Comparison of ENCODE assay signal across 1 cellular context in genomic region chr19:5719961-5720790, GRCh38.
TF ChIP-seq lines count a peak whose summit lies in the region.

TSS of gene CATSPERD (plus strand) at chr19:5720637. CDS start at chr19:5720738, 101 bp downstream.
TSS of gene LONP1 (minus strand) at chr19:5720146. CDS start at chr19:5720132, 14 bp downstream.

TF ChIP-seq in HepG2, 621 proteins besides CTCF, POLR2A, EP300 and RAD21 (continued from another document and continues in another):
- TF ChIP-seq SNRNP70 (IDR thresholded peaks at IDR 0.05; ENCODE audit: low read depth, low read length) (no peak), ZBTB33 (CRISPR knock-in tag; IDR thresholded peaks at IDR 0.05) (peak; percentile 86), ZBTB42 (CRISPR knock-in tag; IDR thresholded peaks at IDR 0.05) (no peak), SKIL (CRISPR knock-in tag; IDR thresholded peaks at IDR 0.05; ENCODE audit: borderline replicate concordance) (peak; percentile 56; the same call in 1 of the 2 replicates), ZNF547 (CRISPR knock-in tag; IDR thresholded peaks at IDR 0.05) (peak; percentile 92), NKX3-1 (CRISPR knock-in tag; IDR thresholded peaks at IDR 0.05) (0 out of 2 replicates have a peak, but pooled peaks have one; percentile 49), ZNF251 (CRISPR knock-in tag; IDR thresholded peaks at IDR 0.05) (no peak), ZXDC (CRISPR knock-in tag; IDR thresholded peaks at IDR 0.05) (no peak), TMF1 (CRISPR knock-in tag; IDR thresholded peaks at IDR 0.05; ENCODE audit: low read depth) (no peak), SNAPC4 (CRISPR knock-in tag; IDR thresholded peaks at IDR 0.05) (0 out of 2 replicates have a peak, but pooled peaks have one; percentile 17), TRIM24 (CRISPR knock-in tag; IDR thresholded peaks at IDR 0.05) (no peak), ATM (IDR thresholded peaks at IDR 0.05; ENCODE audit: borderline replicate concordance) (no peak), DRAP1 (CRISPR knock-in tag; IDR thresholded peaks at IDR 0.05) (peak; percentile 89), NONO (IDR thresholded peaks at IDR 0.05) (no peak), NONO (CRISPR knock-in tag; conservative IDR thresholded peaks at IDR 0.05) (peak; percentile 97), ZNF761 (CRISPR knock-in tag; conservative IDR thresholded peaks at IDR 0.05) (peak; percentile 87), ZNF672 (CRISPR knock-in tag; IDR thresholded peaks at IDR 0.05) (peak; percentile 72; the same call in 1 of the 2 replicates), SATB2 (CRISPR knock-in tag; IDR thresholded peaks at IDR 0.05) (no peak), DBP (CRISPR knock-in tag; IDR thresholded peaks at IDR 0.05; ENCODE audit: not compliant biosample characterization) (peak; percentile 34), ERF (CRISPR knock-in tag; IDR thresholded peaks at IDR 0.05) (peak; percentile 82), ZNF501 (CRISPR knock-in tag; IDR thresholded peaks at IDR 0.05) (peak; percentile 87; the same call in 1 of the 2 replicates), ZSCAN29 (CRISPR knock-in tag; conservative IDR thresholded peaks at IDR 0.05) (peak; percentile 49), ZNF724P (CRISPR knock-in tag; IDR thresholded peaks at IDR 0.05; ENCODE audit: borderline replicate concordance) (peak; percentile 83; the same call in 1 of the 2 replicates), ZNF772 (CRISPR knock-in tag; IDR thresholded peaks at IDR 0.05) (peak; percentile 64; the same call in 1 of the 2 replicates), E2F5 (CRISPR knock-in tag; conservative IDR thresholded peaks at IDR 0.05) (peak; percentile 85), XBP1 (CRISPR knock-in tag; IDR thresholded peaks at IDR 0.05) (peak; percentile 87; the same call in 1 of the 2 replicates), ZNF775 (CRISPR knock-in tag; IDR thresholded peaks at IDR 0.05; ENCODE audit: borderline replicate concordance) (no peak), RXRB (CRISPR knock-in tag; IDR thresholded peaks at IDR 0.05; ENCODE audit: borderline replicate concordance) (peak; percentile 70), NR3C1 (CRISPR knock-in tag; IDR thresholded peaks at IDR 0.05) (no peak), TRIM22 (IDR thresholded peaks at IDR 0.05) (no peak), ZNF335 (CRISPR knock-in tag; IDR thresholded peaks at IDR 0.05) (peak; percentile 94)
- TF ChIP-seq, protein P1, sequence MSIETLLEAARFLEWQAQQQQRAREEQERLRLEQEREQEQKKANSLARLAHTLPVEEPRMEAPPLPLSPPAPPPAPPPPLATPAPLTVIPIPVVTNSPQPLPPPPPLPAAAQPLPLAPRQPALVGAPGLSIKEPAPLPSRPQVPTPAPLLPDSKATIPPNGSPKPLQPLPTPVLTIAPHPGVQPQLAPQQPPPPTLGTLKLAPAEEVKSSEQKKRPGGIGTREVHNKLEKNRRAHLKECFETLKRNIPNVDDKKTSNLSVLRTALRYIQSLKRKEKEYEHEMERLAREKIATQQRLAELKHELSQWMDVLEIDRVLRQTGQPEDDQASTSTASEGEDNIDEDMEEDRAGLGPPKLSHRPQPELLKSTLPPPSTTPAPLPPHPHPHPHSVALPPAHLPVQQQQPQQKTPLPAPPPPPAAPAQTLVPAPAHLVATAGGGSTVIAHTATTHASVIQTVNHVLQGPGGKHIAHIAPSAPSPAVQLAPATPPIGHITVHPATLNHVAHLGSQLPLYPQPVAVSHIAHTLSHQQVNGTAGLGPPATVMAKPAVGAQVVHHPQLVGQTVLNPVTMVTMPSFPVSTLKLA (IDR thresholded peaks at IDR 0.05) = peak; percentile 96
- TF ChIP-seq, protein P2, sequence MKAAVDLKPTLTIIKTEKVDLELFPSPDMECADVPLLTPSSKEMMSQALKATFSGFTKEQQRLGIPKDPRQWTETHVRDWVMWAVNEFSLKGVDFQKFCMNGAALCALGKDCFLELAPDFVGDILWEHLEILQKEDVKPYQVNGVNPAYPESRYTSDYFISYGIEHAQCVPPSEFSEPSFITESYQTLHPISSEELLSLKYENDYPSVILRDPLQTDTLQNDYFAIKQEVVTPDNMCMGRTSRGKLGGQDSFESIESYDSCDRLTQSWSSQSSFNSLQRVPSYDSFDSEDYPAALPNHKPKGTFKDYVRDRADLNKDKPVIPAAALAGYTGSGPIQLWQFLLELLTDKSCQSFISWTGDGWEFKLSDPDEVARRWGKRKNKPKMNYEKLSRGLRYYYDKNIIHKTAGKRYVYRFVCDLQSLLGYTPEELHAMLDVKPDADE (CRISPR knock-in tag; IDR thresholded peaks at IDR 0.05) = no peak
- TF ChIP-seq, protein P3, sequence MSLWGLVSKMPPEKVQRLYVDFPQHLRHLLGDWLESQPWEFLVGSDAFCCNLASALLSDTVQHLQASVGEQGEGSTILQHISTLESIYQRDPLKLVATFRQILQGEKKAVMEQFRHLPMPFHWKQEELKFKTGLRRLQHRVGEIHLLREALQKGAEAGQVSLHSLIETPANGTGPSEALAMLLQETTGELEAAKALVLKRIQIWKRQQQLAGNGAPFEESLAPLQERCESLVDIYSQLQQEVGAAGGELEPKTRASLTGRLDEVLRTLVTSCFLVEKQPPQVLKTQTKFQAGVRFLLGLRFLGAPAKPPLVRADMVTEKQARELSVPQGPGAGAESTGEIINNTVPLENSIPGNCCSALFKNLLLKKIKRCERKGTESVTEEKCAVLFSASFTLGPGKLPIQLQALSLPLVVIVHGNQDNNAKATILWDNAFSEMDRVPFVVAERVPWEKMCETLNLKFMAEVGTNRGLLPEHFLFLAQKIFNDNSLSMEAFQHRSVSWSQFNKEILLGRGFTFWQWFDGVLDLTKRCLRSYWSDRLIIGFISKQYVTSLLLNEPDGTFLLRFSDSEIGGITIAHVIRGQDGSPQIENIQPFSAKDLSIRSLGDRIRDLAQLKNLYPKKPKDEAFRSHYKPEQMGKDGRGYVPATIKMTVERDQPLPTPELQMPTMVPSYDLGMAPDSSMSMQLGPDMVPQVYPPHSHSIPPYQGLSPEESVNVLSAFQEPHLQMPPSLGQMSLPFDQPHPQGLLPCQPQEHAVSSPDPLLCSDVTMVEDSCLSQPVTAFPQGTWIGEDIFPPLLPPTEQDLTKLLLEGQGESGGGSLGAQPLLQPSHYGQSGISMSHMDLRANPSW (CRISPR knock-in tag; IDR thresholded peaks at IDR 0.05; ENCODE audit: borderline replicate concordance) = peak; percentile 81; the same call in 1 of the 2 replicates
- TF ChIP-seq, protein P4, sequence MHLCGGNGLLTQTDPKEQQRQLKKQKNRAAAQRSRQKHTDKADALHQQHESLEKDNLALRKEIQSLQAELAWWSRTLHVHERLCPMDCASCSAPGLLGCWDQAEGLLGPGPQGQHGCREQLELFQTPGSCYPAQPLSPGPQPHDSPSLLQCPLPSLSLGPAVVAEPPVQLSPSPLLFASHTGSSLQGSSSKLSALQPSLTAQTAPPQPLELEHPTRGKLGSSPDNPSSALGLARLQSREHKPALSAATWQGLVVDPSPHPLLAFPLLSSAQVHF (CRISPR knock-in tag; IDR thresholded peaks at IDR 0.05) = peak; percentile 96
